28 cellular contexts compared by ENCODE assay signal in genomic region chr10:58746470-58747185, GRCh38.
DNase-seq lines count a peak whose midpoint lies in the region; ATAC-seq, FAIRE-seq and TF ChIP-seq lines count a peak whose summit lies in the region.
"Had no signal": no experiment of that assay in that cellular context is flagged by ENCODE, and none has a peak within 500 bp of the region (broad histone marks: within the 10 kb centered on the region; RNA-seq: fewer than 3 reads in every experiment).

No MANE protein-coding gene starts in this region.

- H3K27me3 ChIP-seq in GM23338 (ENCODE audit: insufficient read depth), result no peaks in the 10 kb centered on the region
- H3K27me3 ChIP-seq in SJCRH30, result no peaks in the 10 kb centered on the region
- H3K27me3 ChIP-seq in ascending aorta, result no peaks in the 10 kb centered on the region
- H3K27me3 ChIP-seq: BLaER1, cardiac muscle cell, neutrophil, thyroid gland had no signal

- no peaks in the 10 kb centered on the region for H4K20me1 ChIP-seq in GM23338 (replicated peaks; ENCODE audit: insufficient read depth)
- H4K20me1 ChIP-seq: BLaER1 had no signal

- H3K9me3 Mint-ChIP-seq in GM23338 (no peaks in the 10 kb centered on the region), osteocyte (ENCODE audit: unreplicated experiment) (peaks cover 4% of the 10 kb centered on the region)
- H3K9me3 Mint-ChIP-seq: activated B cell treated with CpG ODN at 0.5 μM for 24 hours; activated CD8-positive, alpha-beta T cell treated with anti-CD3 and anti-CD28 coated beads for 36 hours; activated naive CD8-positive, alpha-beta T cell treated with anti-CD3 and anti-CD28 coated beads, Interleukin-2, amount 50 U/mL, for 24 hours had no signal

- H3K9me2 ChIP-seq in GM23338 (ENCODE audit: insufficient read depth), result no peaks in the 10 kb centered on the region

- peak; percentile 93 for ATAC-seq in GM23338
- no peak for ATAC-seq in HG02884 (IDR thresholded peaks at IDR 0.05; ENCODE audit: unreplicated experiment)
- ATAC-seq: activated CD8-positive, alpha-beta T cell treated with anti-CD3 and anti-CD28 coated beads for 36 hours; activated naive CD8-positive, alpha-beta T cell treated with anti-CD3 and anti-CD28 coated beads, Interleukin-2, amount 50 U/mL, for 24 hours; GM12878; mucosa of descending colon; stimulated activated naive CD8-positive, alpha-beta T cell treated with anti-CD3 and anti-CD28 coated beads, Interleukin-15, Interleukin-2, amounts not matched to agents 100 U/mL and 50 U/mL, for 24 hours had no signal

- H3K4me3 ChIP-seq in GM23338 (no peak overlapping the region), SJCRH30 (no peak overlapping the region), ascending aorta (no peak overlapping the region)
- H3K4me3 ChIP-seq: BLaER1, cardiac muscle cell, GM12878, mucosa of descending colon, thyroid gland had no signal

- TF ChIP-seq CTCF in GM23338 (conservative IDR thresholded peaks at IDR 0.05; ENCODE audit: low read depth in 2 of 2) (no peak), osteocyte (IDR thresholded peaks at IDR 0.05) (no peak), ascending aorta (IDR thresholded peaks at IDR 0.05) (no peak)

- H3K79me2 ChIP-seq in GM23338 (replicated peaks; ENCODE audit: insufficient read depth), result no peaks in the 10 kb centered on the region

- no peaks in the 10 kb centered on the region for H3F3A ChIP-seq in GM23338 (replicated peaks; ENCODE audit: low read depth)

- DNase-seq in GM23338 (ENCODE audit: low spot score) (peak; percentile 43), SJCRH30 (peak; percentile 76 to 86), foreskin melanocyte (peak; percentile 38), osteocyte (ENCODE audit: extremely low spot score, unreplicated experiment) (no peak), urothelium cell line (ENCODE audit: low spot score) (no peak), ascending aorta (ENCODE audit: low spot score in 2 of 2) (no peak)
- DNase-seq in NK-92 treated with Interleukin-12 subunit alpha and Interleukin-12 subunit beta, amount 100 ng/mL, for 24 hours (lab: John Stamatoyannopoulos, UW), result no peak
- DNase-seq: activated B cell treated with CpG ODN at 0.5 μM for 24 hours; activated CD8-positive, alpha-beta T cell treated with anti-CD3 and anti-CD28 coated beads for 36 hours; activated gamma-delta T cell; activated naive CD8-positive, alpha-beta T cell treated with anti-CD3 and anti-CD28 coated beads, Interleukin-2, amount 50 U/mL, for 24 hours; activated T-cell treated with anti-CD3 and anti-CD28 coated beads for 4 hours; dermis blood vessel endothelial cell; DND-41; immature natural killer cell; mucosa of descending colon; NCI-H1436; NCI-H2171; NCI-H524; stimulated activated CD4-positive, alpha-beta T cell treated with anti-CD3 and anti-CD28 coated beads, Interleukin-4, amount 100 ng/mL, for 4 hours; stimulated activated naive CD8-positive, alpha-beta T cell treated with anti-CD3 and anti-CD28 coated beads, Interleukin-15, Interleukin-2, amounts not matched to agents 100 U/mL and 50 U/mL, for 24 hours; T-helper 9 cell; thyroid gland had no signal

- no peaks in the 10 kb centered on the region for H3K36me3 ChIP-seq in GM23338 (ENCODE audit: insufficient read depth)
- H3K36me3 ChIP-seq in SJCRH30, result no peaks in the 10 kb centered on the region
- H3K36me3 ChIP-seq in ascending aorta, result no peaks in the 10 kb centered on the region
- H3K36me3 ChIP-seq: BLaER1, cardiac muscle cell, neutrophil, thyroid gland had no signal

- H3K4me1 ChIP-seq in GM23338 (ENCODE audit: insufficient read depth), result peaks cover 4% of the 10 kb centered on the region; the same call in 1 of the 2 replicates
- H3K4me1 ChIP-seq in SJCRH30, result peaks cover 47% of the 10 kb centered on the region
- peaks cover 0 to 9% of the 10 kb centered on the region in 2 donors for H3K4me1 ChIP-seq in ascending aorta
- H3K4me1 ChIP-seq: BLaER1, thyroid gland had no signal

- H3K27ac ChIP-seq in GM23338 (ENCODE audit: low read depth) (peak overlapping the region; percentile 33), SJCRH30 (peak overlapping the region; percentile 70), ascending aorta (no peak overlapping the region)
- H3K27ac ChIP-seq: BLaER1, cardiac muscle cell, neutrophil, thyroid gland had no signal

- intact Hi-C loops in ascending aorta (cut with DNase I), result no loop called here

- 0 out of 2 replicates have a peak overlapping the region, but pooled peaks have one; percentile 33 for H3K27ac Mint-ChIP-seq in GM23338
- H3K27ac Mint-ChIP-seq in osteocyte (ENCODE audit: unreplicated experiment), result peak overlapping the region; percentile 50
- H3K27ac Mint-ChIP-seq: activated B cell treated with CpG ODN at 0.5 μM for 24 hours; activated CD8-positive, alpha-beta T cell treated with anti-CD3 and anti-CD28 coated beads for 36 hours; activated naive CD8-positive, alpha-beta T cell treated with anti-CD3 and anti-CD28 coated beads, Interleukin-2, amount 50 U/mL, for 24 hours; immature natural killer cell had no signal

- no peak overlapping the region for H2AFZ ChIP-seq in GM23338

- H3K4me3 Mint-ChIP-seq in GM23338 (no peak overlapping the region), osteocyte (ENCODE audit: unreplicated experiment) (no peak overlapping the region)
- H3K4me3 Mint-ChIP-seq: activated B cell treated with CpG ODN at 0.5 μM for 24 hours; activated CD8-positive, alpha-beta T cell treated with anti-CD3 and anti-CD28 coated beads for 36 hours; activated naive CD8-positive, alpha-beta T cell treated with anti-CD3 and anti-CD28 coated beads, Interleukin-2, amount 50 U/mL, for 24 hours; immature natural killer cell had no signal

- no peaks in the 10 kb centered on the region for H3K27me3 Mint-ChIP-seq in GM23338 (ENCODE audit: insufficient read depth, low read depth, poor library complexity)
- no peaks in the 10 kb centered on the region for H3K27me3 Mint-ChIP-seq in osteocyte (ENCODE audit: unreplicated experiment)
- H3K27me3 Mint-ChIP-seq: activated B cell treated with CpG ODN at 0.5 μM for 24 hours; activated naive CD8-positive, alpha-beta T cell treated with anti-CD3 and anti-CD28 coated beads, Interleukin-2, amount 50 U/mL, for 24 hours had no signal

- H3K4me1 Mint-ChIP-seq in GM23338 (peaks cover 9% of the 10 kb centered on the region; the same call in 2 of the 3 replicates), osteocyte (ENCODE audit: unreplicated experiment) (peaks cover 50% of the 10 kb centered on the region)
- H3K4me1 Mint-ChIP-seq: activated B cell treated with CpG ODN at 0.5 μM for 24 hours; activated naive CD8-positive, alpha-beta T cell treated with anti-CD3 and anti-CD28 coated beads, Interleukin-2, amount 50 U/mL, for 24 hours; immature natural killer cell had no signal

- no peaks in the 10 kb centered on the region for H3K36me3 Mint-ChIP-seq in GM23338 (ENCODE audit: low read depth)
- H3K36me3 Mint-ChIP-seq in osteocyte (ENCODE audit: unreplicated experiment), result no peaks in the 10 kb centered on the region
- H3K36me3 Mint-ChIP-seq: immature natural killer cell had no signal

- H3K4me2 ChIP-seq in GM23338, result no peak overlapping the region
- H3K4me2 ChIP-seq: BLaER1 had no signal

- FAIRE-seq in urothelium cell line (lab: Jason Lieb, UNC), result no peak
- FAIRE-seq: GM12878 had no signal

- no peaks in the 10 kb centered on the region for H3K9me3 ChIP-seq in SJCRH30 (replicated peaks)
- no peaks in the 10 kb centered on the region for H3K9me3 ChIP-seq in ascending aorta
- H3K9me3 ChIP-seq: BLaER1, mucosa of descending colon, neutrophil, thyroid gland had no signal

TF ChIP-seq in GM23338, 12 proteins besides CTCF, POLR2A, EP300 and RAD21:
- TF ChIP-seq, protein P1, sequence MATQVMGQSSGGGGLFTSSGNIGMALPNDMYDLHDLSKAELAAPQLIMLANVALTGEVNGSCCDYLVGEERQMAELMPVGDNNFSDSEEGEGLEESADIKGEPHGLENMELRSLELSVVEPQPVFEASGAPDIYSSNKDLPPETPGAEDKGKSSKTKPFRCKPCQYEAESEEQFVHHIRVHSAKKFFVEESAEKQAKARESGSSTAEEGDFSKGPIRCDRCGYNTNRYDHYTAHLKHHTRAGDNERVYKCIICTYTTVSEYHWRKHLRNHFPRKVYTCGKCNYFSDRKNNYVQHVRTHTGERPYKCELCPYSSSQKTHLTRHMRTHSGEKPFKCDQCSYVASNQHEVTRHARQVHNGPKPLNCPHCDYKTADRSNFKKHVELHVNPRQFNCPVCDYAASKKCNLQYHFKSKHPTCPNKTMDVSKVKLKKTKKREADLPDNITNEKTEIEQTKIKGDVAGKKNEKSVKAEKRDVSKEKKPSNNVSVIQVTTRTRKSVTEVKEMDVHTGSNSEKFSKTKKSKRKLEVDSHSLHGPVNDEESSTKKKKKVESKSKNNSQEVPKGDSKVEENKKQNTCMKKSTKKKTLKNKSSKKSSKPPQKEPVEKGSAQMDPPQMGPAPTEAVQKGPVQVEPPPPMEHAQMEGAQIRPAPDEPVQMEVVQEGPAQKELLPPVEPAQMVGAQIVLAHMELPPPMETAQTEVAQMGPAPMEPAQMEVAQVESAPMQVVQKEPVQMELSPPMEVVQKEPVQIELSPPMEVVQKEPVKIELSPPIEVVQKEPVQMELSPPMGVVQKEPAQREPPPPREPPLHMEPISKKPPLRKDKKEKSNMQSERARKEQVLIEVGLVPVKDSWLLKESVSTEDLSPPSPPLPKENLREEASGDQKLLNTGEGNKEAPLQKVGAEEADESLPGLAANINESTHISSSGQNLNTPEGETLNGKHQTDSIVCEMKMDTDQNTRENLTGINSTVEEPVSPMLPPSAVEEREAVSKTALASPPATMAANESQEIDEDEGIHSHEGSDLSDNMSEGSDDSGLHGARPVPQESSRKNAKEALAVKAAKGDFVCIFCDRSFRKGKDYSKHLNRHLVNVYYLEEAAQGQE (IDR thresholded peaks at IDR 0.05; ENCODE audit: unreplicated experiment), result no peak
- no peak for TF ChIP-seq STAT1 (IDR thresholded peaks at IDR 0.05; ENCODE audit: unreplicated experiment)
- TF ChIP-seq EZH2phosphoT487 (IDR thresholded peaks at IDR 0.05; ENCODE audit: unreplicated experiment), result no peak
- TF ChIP-seq ZNF331 (CRISPR knock-in tag; IDR thresholded peaks at IDR 0.05; ENCODE audit: low read depth), result no peak
- TF ChIP-seq CREB1 (CRISPR knock-in tag; IDR thresholded peaks at IDR 0.05; ENCODE audit: low read depth), result no peak
- TF ChIP-seq JUNB (IDR thresholded peaks at IDR 0.05; ENCODE audit: unreplicated experiment), result no peak
- TF ChIP-seq, protein P2, sequence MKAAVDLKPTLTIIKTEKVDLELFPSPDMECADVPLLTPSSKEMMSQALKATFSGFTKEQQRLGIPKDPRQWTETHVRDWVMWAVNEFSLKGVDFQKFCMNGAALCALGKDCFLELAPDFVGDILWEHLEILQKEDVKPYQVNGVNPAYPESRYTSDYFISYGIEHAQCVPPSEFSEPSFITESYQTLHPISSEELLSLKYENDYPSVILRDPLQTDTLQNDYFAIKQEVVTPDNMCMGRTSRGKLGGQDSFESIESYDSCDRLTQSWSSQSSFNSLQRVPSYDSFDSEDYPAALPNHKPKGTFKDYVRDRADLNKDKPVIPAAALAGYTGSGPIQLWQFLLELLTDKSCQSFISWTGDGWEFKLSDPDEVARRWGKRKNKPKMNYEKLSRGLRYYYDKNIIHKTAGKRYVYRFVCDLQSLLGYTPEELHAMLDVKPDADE (IDR thresholded peaks at IDR 0.05), result no peak
- no peak for TF ChIP-seq NANOG (IDR thresholded peaks at IDR 0.05; ENCODE audit: borderline replicate concordance)

Comparison
In these comparisons a context has a peak if more than half of its experiments do, and no peak if none do; other contexts are left out.
1. DNase-seq: peak in GM23338 (single experiment), SJCRH30 (2 of 2) and foreskin melanocyte (single experiment); none in osteocyte (single experiment), urothelium cell line (single experiment), NK-92 treated with Interleukin-12 subunit alpha and Interleukin-12 subunit beta, amount 100 ng/mL, for 24 hours (single experiment) and ascending aorta (0 of 2).
2. H3K27ac ChIP-seq: peak in GM23338 (single experiment) and SJCRH30 (single experiment); none in ascending aorta (0 of 2).